Comparison of ENCODE assay signal across 8 cellular contexts in the genomic region with DNA sequence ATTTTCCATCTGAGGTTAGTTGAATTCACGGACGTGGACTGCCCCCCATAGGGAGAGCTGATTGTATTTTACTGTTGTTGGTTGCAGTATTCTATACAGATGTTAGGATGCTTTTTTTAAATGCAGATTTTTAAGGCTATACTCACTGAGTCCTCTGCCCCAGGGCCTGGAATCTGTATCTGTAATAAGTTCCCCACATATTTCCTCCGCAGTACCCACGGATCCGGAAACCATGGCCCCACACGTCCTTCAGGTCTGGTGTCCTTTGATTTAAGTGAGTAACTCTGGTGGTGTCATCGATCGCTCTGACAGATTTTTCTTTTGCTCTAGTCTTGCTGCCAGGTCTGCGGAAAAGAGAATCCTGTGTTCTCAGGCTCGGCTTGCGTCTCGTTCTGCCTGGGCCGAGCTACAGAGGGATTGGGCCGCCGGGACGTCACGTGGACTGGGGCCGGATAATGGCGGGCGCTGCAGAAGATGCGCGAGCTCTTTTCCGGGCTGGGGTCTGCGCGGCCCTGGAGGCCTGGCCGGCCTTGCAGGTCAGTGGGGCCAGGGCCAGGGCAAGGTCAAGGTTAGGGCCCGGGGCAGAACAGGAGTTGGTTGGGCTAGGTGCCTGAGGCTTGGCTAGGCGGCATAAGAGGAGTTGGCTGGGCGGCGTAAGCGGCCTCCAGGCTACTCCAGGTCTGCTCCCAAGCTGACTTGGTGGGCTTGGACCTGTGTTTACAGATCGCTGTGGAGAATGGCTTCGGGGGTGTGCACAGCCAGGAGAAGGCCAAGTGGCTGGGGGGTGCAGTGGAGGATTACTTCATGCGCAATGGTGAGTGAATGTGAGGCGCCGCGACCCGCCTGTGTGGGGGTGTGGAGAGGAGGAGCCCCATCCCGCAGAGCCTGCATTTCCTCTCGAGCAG. TPM values are rescaled to one million over a fixed set of nuclear protein-coding genes. Genes with fewer than 3 reads are reported as not detected.
DNase-seq lines count a peak whose midpoint lies in the region; ATAC-seq and TF ChIP-seq lines count a peak whose summit lies in the region.

A gene with protein sequence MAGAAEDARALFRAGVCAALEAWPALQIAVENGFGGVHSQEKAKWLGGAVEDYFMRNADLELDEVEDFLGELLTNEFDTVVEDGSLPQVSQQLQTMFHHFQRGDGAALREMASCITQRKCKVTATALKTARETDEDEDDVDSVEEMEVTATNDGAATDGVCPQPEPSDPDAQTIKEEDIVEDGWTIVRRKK (plus strand): TSS at position 438 of the 905 bp plus-strand sequence. CDS start 18 bp downstream, at position 456.

- POLR2A ChIA-PET in PC-9 (lab: Charles Lee; ENCODE audit: unreplicated experiment) = no interaction called here

- H3K27ac Mint-ChIP-seq in activated T-cell treated with anti-CD3 and anti-CD28 coated beads, Interleukin-2, amount 50 U/mL, for 24 hours = peak within 1 kb of the TSS; percentile 93

- H3K9me2 ChIP-seq in PC-9 (ENCODE audit: insufficient read depth) = no peaks in the 10 kb centered on the region

- CTCF ChIA-PET in PC-9 (lab: Charles Lee) = interaction anchor here (0.5 kb wide), 2 partner anchors 347 to 614 kb away, joined by 7 read pairs; no protein-coding TSS in a partner anchor

- no peaks in the 10 kb centered on the region for H4K20me1 ChIP-seq in PC-9 (ENCODE audit: insufficient read depth)

- peak within 1 kb of the TSS; percentile 87 for H3K4me2 ChIP-seq in PC-9

- no peaks in the 10 kb centered on the region for H3K9me3 ChIP-seq in PC-9 (ENCODE audit: insufficient read depth, low read depth)

- H3K27me3 Mint-ChIP-seq in activated T-cell treated with anti-CD3 and anti-CD28 coated beads, Interleukin-2, amount 50 U/mL, for 24 hours = peaks cover 11% of the 10 kb centered on the region

- peak within 1 kb of the TSS; percentile 95 for H2AFZ ChIP-seq in PC-9

- H3K36me3 ChIP-seq in PC-9 (ENCODE audit: low read depth) = no peaks in the 10 kb centered on the region

- peak within 1 kb of the TSS; percentile 91 for H3K4me3 Mint-ChIP-seq in activated T-cell treated with anti-CD3 and anti-CD28 coated beads, Interleukin-2, amount 50 U/mL, for 24 hours

- peaks cover 8% of the 10 kb centered on the region for H3K4me1 ChIP-seq in PC-9 (replicated peaks; ENCODE audit: insufficient read depth)

- TF ChIP-seq CTCF in PC-9 (conservative IDR thresholded peaks at IDR 0.05) = peak; percentile 23; the same call in 1 of the 2 replicates

- H3K36me3 Mint-ChIP-seq in activated T-cell treated with anti-CD3 and anti-CD28 coated beads, Interleukin-2, amount 50 U/mL, for 24 hours (ENCODE audit: low read depth) = peaks cover 33% of the 10 kb centered on the region

- intact Hi-C loops in PC-9 (cut with micrococcal nuclease; ENCODE audit: unreplicated experiment) = loop anchor here (2.0 to 5.0 kb wide), 4 partner anchors 92 to 398 kb away; partner anchors contain the start of genes FAM120C, GNL3L and PHF8

- H3F3A ChIP-seq in PC-9 (ENCODE audit: insufficient read depth, low read depth) = no peaks in the 10 kb centered on the region

- BruUV-seq in PC-9 (replicated peaks; lab: Mats Ljungman, UMichigan) = TSS peak; percentile 44

- no peaks in the 10 kb centered on the region for H3K9me3 Mint-ChIP-seq in activated T-cell treated with anti-CD3 and anti-CD28 coated beads, Interleukin-2, amount 50 U/mL, for 24 hours

- H3K27me3 ChIP-seq in PC-9 (ENCODE audit: insufficient read depth, low read depth) = no peaks in the 10 kb centered on the region

- peaks cover 18% of the 10 kb centered on the region for H3K4me1 Mint-ChIP-seq in activated T-cell treated with anti-CD3 and anti-CD28 coated beads, Interleukin-2, amount 50 U/mL, for 24 hours (ENCODE audit: low read depth)

- DNase-seq in DMS53 treated with DMSO at 0.1 percent for 48 hours (lab: John Stamatoyannopoulos, UW; ENCODE audit: unreplicated experiment) = peak; percentile 85
- DNase-seq in Jurkat, Clone E6-1 (ENCODE audit: low read depth, low spot score) = peak; percentile 89
- peak; percentile 76 to 80 for DNase-seq in PC-9
- peak; percentile 78 for DNase-seq in activated T-cell treated with anti-CD3 and anti-CD28 coated beads, Interleukin-2, amount 50 U/mL, for 24 hours
- peak; percentile 86 for DNase-seq in myocyte (ENCODE audit: low read depth)
- DNase-seq in stimulated activated CD8-positive, alpha-beta memory T cell treated with anti-CD3 and anti-CD28 coated beads, Interleukin-7, amount 100 ng/mL, for 4 hours (ENCODE audit: low read depth in 2 of 2) = peak; percentile 60 to 68

- peak within 1 kb of the TSS; percentile 65 for H3K4me3 ChIP-seq in Jurkat, Clone E6-1 (ENCODE audit: low read length)
- H3K4me3 ChIP-seq in PC-9 = peak within 1 kb of the TSS; percentile 83

- peak; percentile 89 for ATAC-seq in GM21717 (IDR thresholded peaks at IDR 0.05; ENCODE audit: unreplicated experiment)
- peak; percentile 97 for ATAC-seq in esophagus mucosa

- peaks cover 27% of the 10 kb centered on the region for H3K79me2 ChIP-seq in PC-9 (ENCODE audit: low read depth)

- H3K27ac ChIP-seq in PC-9 = no peak within 1 kb of the TSS

RNA-seq across cellular contexts. Expression of the gene that starts here (rescaled TPM):
- 51.1 TPM for polyA plus RNA-seq in Jurkat, Clone E6-1 (2012; ENCODE audit: insufficient read depth, insufficient read length)
- 53.0 and 56.9 TPM in 2 replicates for total RNA-seq in PC-9 (2021)
- total RNA-seq in esophagus mucosa = 21.5 TPM
- total RNA-seq in myocyte = 21.7 and 27.0 TPM in 2 replicates
- 70.3 TPM for polyA plus RNA-seq in myocyte (2012)
